1 cellular context compared by ENCODE assay signal in genomic region chr13:42170029-42170428, GRCh38.
TF ChIP-seq lines count a peak whose summit lies in the region.

No MANE protein-coding gene starts in this region.

TF ChIP-seq in H1, 55 proteins besides CTCF, POLR2A, EP300 and RAD21 (continued from another document):
- TF ChIP-seq, protein P1, sequence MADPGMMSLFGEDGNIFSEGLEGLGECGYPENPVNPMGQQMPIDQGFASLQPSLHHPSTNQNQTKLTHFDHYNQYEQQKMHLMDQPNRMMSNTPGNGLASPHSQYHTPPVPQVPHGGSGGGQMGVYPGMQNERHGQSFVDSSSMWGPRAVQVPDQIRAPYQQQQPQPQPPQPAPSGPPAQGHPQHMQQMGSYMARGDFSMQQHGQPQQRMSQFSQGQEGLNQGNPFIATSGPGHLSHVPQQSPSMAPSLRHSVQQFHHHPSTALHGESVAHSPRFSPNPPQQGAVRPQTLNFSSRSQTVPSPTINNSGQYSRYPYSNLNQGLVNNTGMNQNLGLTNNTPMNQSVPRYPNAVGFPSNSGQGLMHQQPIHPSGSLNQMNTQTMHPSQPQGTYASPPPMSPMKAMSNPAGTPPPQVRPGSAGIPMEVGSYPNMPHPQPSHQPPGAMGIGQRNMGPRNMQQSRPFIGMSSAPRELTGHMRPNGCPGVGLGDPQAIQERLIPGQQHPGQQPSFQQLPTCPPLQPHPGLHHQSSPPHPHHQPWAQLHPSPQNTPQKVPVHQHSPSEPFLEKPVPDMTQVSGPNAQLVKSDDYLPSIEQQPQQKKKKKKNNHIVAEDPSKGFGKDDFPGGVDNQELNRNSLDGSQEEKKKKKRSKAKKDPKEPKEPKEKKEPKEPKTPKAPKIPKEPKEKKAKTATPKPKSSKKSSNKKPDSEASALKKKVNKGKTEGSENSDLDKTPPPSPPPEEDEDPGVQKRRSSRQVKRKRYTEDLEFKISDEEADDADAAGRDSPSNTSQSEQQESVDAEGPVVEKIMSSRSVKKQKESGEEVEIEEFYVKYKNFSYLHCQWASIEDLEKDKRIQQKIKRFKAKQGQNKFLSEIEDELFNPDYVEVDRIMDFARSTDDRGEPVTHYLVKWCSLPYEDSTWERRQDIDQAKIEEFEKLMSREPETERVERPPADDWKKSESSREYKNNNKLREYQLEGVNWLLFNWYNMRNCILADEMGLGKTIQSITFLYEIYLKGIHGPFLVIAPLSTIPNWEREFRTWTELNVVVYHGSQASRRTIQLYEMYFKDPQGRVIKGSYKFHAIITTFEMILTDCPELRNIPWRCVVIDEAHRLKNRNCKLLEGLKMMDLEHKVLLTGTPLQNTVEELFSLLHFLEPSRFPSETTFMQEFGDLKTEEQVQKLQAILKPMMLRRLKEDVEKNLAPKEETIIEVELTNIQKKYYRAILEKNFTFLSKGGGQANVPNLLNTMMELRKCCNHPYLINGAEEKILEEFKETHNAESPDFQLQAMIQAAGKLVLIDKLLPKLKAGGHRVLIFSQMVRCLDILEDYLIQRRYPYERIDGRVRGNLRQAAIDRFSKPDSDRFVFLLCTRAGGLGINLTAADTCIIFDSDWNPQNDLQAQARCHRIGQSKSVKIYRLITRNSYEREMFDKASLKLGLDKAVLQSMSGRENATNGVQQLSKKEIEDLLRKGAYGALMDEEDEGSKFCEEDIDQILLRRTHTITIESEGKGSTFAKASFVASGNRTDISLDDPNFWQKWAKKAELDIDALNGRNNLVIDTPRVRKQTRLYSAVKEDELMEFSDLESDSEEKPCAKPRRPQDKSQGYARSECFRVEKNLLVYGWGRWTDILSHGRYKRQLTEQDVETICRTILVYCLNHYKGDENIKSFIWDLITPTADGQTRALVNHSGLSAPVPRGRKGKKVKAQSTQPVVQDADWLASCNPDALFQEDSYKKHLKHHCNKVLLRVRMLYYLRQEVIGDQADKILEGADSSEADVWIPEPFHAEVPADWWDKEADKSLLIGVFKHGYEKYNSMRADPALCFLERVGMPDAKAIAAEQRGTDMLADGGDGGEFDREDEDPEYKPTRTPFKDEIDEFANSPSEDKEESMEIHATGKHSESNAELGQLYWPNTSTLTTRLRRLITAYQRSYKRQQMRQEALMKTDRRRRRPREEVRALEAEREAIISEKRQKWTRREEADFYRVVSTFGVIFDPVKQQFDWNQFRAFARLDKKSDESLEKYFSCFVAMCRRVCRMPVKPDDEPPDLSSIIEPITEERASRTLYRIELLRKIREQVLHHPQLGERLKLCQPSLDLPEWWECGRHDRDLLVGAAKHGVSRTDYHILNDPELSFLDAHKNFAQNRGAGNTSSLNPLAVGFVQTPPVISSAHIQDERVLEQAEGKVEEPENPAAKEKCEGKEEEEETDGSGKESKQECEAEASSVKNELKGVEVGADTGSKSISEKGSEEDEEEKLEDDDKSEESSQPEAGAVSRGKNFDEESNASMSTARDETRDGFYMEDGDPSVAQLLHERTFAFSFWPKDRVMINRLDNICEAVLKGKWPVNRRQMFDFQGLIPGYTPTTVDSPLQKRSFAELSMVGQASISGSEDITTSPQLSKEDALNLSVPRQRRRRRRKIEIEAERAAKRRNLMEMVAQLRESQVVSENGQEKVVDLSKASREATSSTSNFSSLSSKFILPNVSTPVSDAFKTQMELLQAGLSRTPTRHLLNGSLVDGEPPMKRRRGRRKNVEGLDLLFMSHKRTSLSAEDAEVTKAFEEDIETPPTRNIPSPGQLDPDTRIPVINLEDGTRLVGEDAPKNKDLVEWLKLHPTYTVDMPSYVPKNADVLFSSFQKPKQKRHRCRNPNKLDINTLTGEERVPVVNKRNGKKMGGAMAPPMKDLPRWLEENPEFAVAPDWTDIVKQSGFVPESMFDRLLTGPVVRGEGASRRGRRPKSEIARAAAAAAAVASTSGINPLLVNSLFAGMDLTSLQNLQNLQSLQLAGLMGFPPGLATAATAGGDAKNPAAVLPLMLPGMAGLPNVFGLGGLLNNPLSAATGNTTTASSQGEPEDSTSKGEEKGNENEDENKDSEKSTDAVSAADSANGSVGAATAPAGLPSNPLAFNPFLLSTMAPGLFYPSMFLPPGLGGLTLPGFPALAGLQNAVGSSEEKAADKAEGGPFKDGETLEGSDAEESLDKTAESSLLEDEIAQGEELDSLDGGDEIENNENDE (IDR thresholded peaks at IDR 0.05; ENCODE audit: insufficient replicate concordance, low read length): peak; percentile 71
- TF ChIP-seq JUND (IDR thresholded peaks at IDR 0.05; ENCODE audit: low read length): no peak
- TF ChIP-seq KDM1A (IDR thresholded peaks at IDR 0.05; ENCODE audit: borderline replicate concordance, low read length): no peak
- TF ChIP-seq SAP30 (IDR thresholded peaks at IDR 0.05; ENCODE audit: insufficient read depth, insufficient replicate concordance, low read length): no peak
- TF ChIP-seq HDAC2 (IDR thresholded peaks at IDR 0.05; ENCODE audit: borderline replicate concordance in 1 of 2, low read depth in 2 of 2, low read length in 2 of 2): peak in 1 of 2 experiments; percentile 97; a peak in 1 of 4 replicates
- TF ChIP-seq SIN3A (conservative IDR thresholded peaks at IDR 0.05 in 1 of 2, IDR thresholded peaks at IDR 0.05 in 1 of 2; ENCODE audit: low read depth in 1 of 2, low read length in 2 of 2): no peak
- no peak for TF ChIP-seq ASH2L (IDR thresholded peaks at IDR 0.05; ENCODE audit: low read length)
- no peak for TF ChIP-seq KDM5A (IDR thresholded peaks at IDR 0.05; ENCODE audit: low read length)
- no peak for TF ChIP-seq SUZ12 (IDR thresholded peaks at IDR 0.05; ENCODE audit: low read length)
- TF ChIP-seq TEAD4 (IDR thresholded peaks at IDR 0.05; ENCODE audit: low read depth, low read length): peak; percentile 69
- TF ChIP-seq, protein P2, sequence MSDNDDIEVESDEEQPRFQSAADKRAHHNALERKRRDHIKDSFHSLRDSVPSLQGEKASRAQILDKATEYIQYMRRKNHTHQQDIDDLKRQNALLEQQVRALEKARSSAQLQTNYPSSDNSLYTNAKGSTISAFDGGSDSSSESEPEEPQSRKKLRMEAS (IDR thresholded peaks at IDR 0.05): 0 out of 2 replicates have a peak, but pooled peaks have one; percentile 43
- peak; percentile 69 for TF ChIP-seq NANOG (IDR thresholded peaks at IDR 0.05; ENCODE audit: insufficient read depth, low read depth, low read length, poor library complexity, severe bottlenecking)
- TF ChIP-seq CHD1 (IDR thresholded peaks at IDR 0.05; ENCODE audit: low read depth, low read length): no peak
- no peak for TF ChIP-seq TAF7 (optimal IDR thresholded peaks at IDR 0.05; ENCODE audit: borderline replicate concordance, low read depth, low read length)
- no peak for TF ChIP-seq MAFK (IDR thresholded peaks at IDR 0.05; ENCODE audit: low read depth, low read length)
- no peak for TF ChIP-seq BACH1 (IDR thresholded peaks at IDR 0.05; ENCODE audit: low read length)
- TF ChIP-seq RFX5 (IDR thresholded peaks at IDR 0.05; ENCODE audit: borderline replicate concordance, low read depth, low read length): no peak
- TF ChIP-seq GABPA (IDR thresholded peaks at IDR 0.05; ENCODE audit: borderline replicate concordance, insufficient read depth, low read length): no peak
- no peak for TF ChIP-seq BRCA1 (IDR thresholded peaks at IDR 0.05; ENCODE audit: low read depth, low read length)
